Comparison of ENCODE assay signal across 2 cellular contexts in genomic region chr14:55123101-55123500, GRCh38.
TF ChIP-seq lines count a peak whose summit lies in the region.

No MANE protein-coding gene starts in this region.

TF ChIP-seq in SK-N-SH treated with all-trans-retinoic acid at 6 μM for 48 hours, 23 proteins besides CTCF, POLR2A, EP300 and RAD21 (continued from another document):
- no peak for TF ChIP-seq TSHZ2 (CRISPR knock-in tag; IDR thresholded peaks at IDR 0.05)
- TF ChIP-seq PPARA (CRISPR knock-in tag; IDR thresholded peaks at IDR 0.05; ENCODE audit: borderline replicate concordance) = no peak
- TF ChIP-seq ZNF70 (CRISPR knock-in tag; IDR thresholded peaks at IDR 0.05) = no peak
- no peak for TF ChIP-seq OSR1 (CRISPR knock-in tag; IDR thresholded peaks at IDR 0.05)
- TF ChIP-seq ZFP30 (CRISPR knock-in tag; IDR thresholded peaks at IDR 0.05) = no peak
- TF ChIP-seq RARB (CRISPR knock-in tag; IDR thresholded peaks at IDR 0.05) = no peak
- TF ChIP-seq CREB5 (CRISPR knock-in tag; IDR thresholded peaks at IDR 0.05; ENCODE audit: low read depth) = no peak
- TF ChIP-seq CSRNP3 (CRISPR knock-in tag; IDR thresholded peaks at IDR 0.05) = no peak

TF ChIP-seq in WTC11, 78 proteins besides CTCF, POLR2A, EP300 and RAD21 (continued from another document):
- no peak for TF ChIP-seq ZNF425 (CRISPR knock-in tag; conservative IDR thresholded peaks at IDR 0.05)
- no peak for TF ChIP-seq E2F4 (CRISPR knock-in tag; IDR thresholded peaks at IDR 0.05; ENCODE audit: borderline replicate concordance, low read depth)
- no peak for TF ChIP-seq SMAD4 (CRISPR knock-in tag; IDR thresholded peaks at IDR 0.05)
- no peak for TF ChIP-seq ZBTB43 (CRISPR knock-in tag; IDR thresholded peaks at IDR 0.05)
- TF ChIP-seq ESRRA (CRISPR knock-in tag; IDR thresholded peaks at IDR 0.05; ENCODE audit: borderline replicate concordance) = no peak
- no peak for TF ChIP-seq GTF2I (CRISPR knock-in tag; conservative IDR thresholded peaks at IDR 0.05)
- no peak for TF ChIP-seq MYBL2 (CRISPR knock-in tag; IDR thresholded peaks at IDR 0.05)
- no peak for TF ChIP-seq IRF2 (CRISPR knock-in tag; IDR thresholded peaks at IDR 0.05; ENCODE audit: borderline replicate concordance, low read depth)
- no peak for TF ChIP-seq JAZF1 (CRISPR knock-in tag; IDR thresholded peaks at IDR 0.05)
- TF ChIP-seq TEAD1 (CRISPR knock-in tag; IDR thresholded peaks at IDR 0.05) = no peak
TF ChIP-seq in WTC11: peak in this region for 0.
